ENCODE assay signal across 8 cellular contexts in the genomic region with DNA sequence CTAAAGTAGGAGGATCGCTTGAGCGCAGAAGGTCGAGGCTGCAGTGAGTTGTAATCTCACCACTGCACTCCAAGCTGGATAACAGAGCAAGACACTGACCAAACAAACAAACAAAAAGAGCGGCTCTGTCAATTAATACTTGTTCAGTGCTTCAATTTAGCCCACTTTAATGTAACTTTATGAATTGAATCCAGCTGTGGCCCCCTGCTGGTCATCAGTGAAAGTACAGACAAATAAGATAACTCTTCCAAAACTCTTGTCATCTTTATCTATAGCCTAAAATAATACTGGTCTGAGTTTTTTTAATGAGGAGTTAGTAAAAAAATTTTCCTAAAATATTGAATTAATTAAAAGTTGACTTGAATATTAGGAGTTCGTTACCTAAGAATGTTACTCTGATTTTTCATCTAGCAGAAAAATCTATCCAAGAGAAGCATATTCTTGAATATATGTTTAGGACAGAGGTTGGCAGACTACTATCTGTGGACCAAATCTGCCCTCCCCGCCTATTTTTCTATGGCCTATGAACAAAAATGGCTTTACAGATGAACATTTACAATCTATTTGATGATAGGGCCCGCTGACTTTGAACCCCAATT. TPM values are rescaled to one million over a fixed set of nuclear protein-coding genes. Genes with fewer than 3 reads are reported as not detected.
DNase-seq lines count a peak whose midpoint lies in the region; ATAC-seq, FAIRE-seq and TF ChIP-seq lines count a peak whose summit lies in the region.

No MANE protein-coding gene starts in this region.

- 75% methylated on average over 7 of the region's 7 CpGs; no CpG with 5 or more reads in 1 of the 2 experiments for WGBS in H1 (ENCODE audit: extremely low coverage in 1 of 2, insufficient coverage in 1 of 2, insufficient read length in 1 of 2, insufficient replicate concordance in 2 of 2, low coverage in 1 of 2, low lambda C conversion rate in 2 of 2, missing lambda C conversion rate in 1 of 2), 2 experiments

- H2BK15ac ChIP-seq in H1 (ENCODE audit: low read length) = no peak overlapping the region

- FAIRE-seq in H1 (lab: Jason Lieb, UNC) = peak; percentile 19

- no peaks in the 10 kb centered on the region for H3K79me1 ChIP-seq in H1 (ENCODE audit: low read depth, low read length)

- no peak overlapping the region for H3K27ac Mint-ChIP-seq in natural killer cell

- H2BK5ac ChIP-seq in H1 (ENCODE audit: low read depth, low read length) = no peak overlapping the region

- H3K4ac ChIP-seq in H1 (replicated peaks; ENCODE audit: insufficient read length, low read depth, low read length) = no peak overlapping the region

- no peak for TF ChIP-seq POLR2A in H1 (IDR thresholded peaks at IDR 0.05; ENCODE audit: control extremely low read depth in 1 of 2, low read depth in 2 of 2, low read length in 2 of 2)

- H3K9me3 ChIP-seq in H1 (ENCODE audit: insufficient read depth in 2 of 2, low read depth in 1 of 2, low read length in 1 of 2) (no peaks in the 10 kb centered on the region), thoracic aorta (no peaks in the 10 kb centered on the region)

- no peaks in the 10 kb centered on the region; the same call in 1 of the 2 replicates for H3K23me2 ChIP-seq in H1 (ENCODE audit: low read depth, low read length)

- no peaks in the 10 kb centered on the region for H3K9me3 Mint-ChIP-seq in natural killer cell

- H4K8ac ChIP-seq in H1 (ENCODE audit: extremely low read depth, insufficient read depth, low read length) = no peak overlapping the region

- no peak overlapping the region for H3K9ac ChIP-seq in H1 (replicated peaks in 1 of 4; ENCODE audit: extremely low read depth in 1 of 4, low read depth in 3 of 4, low read length in 3 of 4)

- H3K36me3 Mint-ChIP-seq in natural killer cell = no peaks in the 10 kb centered on the region

- H3K4me2 ChIP-seq in H1 (ENCODE audit: insufficient read depth in 1 of 2, low read depth in 2 of 2, low read length in 2 of 2) = no peak overlapping the region

- H3K27me3 ChIP-seq in H1 (replicated peaks in 1 of 4; ENCODE audit: control insufficient read depth in 3 of 4, extremely low read depth in 1 of 4, insufficient read depth in 3 of 4, low read length in 3 of 4) (no peaks in the 10 kb centered on the region), thoracic aorta (replicated peaks; ENCODE audit: insufficient read depth) (no peaks in the 10 kb centered on the region)

- H3K4me1 ChIP-seq in H1 (replicated peaks in 1 of 4; ENCODE audit: control insufficient read depth in 3 of 4, insufficient read depth in 4 of 4, low read length in 3 of 4) (no peaks in the 10 kb centered on the region), thoracic aorta (ENCODE audit: control insufficient read depth in 1 of 2, low read depth in 2 of 2) (no peaks in the 10 kb centered on the region)

- H3K79me2 ChIP-seq in H1 (ENCODE audit: control insufficient read depth in 1 of 2, insufficient read depth in 2 of 2, low read length in 2 of 2) = no peaks in the 10 kb centered on the region

- no peaks in the 10 kb centered on the region for H3K27me3 Mint-ChIP-seq in natural killer cell (ENCODE audit: low read depth in 2 of 2)

- no peak overlapping the region for H3K18ac ChIP-seq in H1 (ENCODE audit: extremely low read depth, low read length)

- H4K5ac ChIP-seq in H1 (ENCODE audit: insufficient read length, low read depth, low read length) = no peak overlapping the region

- H2AFZ ChIP-seq in H1 (ENCODE audit: low read length) = no peak overlapping the region

- H3K4me1 Mint-ChIP-seq in natural killer cell = no peaks in the 10 kb centered on the region

- TF ChIP-seq EP300 in H1 (IDR thresholded peaks at IDR 0.05; ENCODE audit: borderline replicate concordance in 1 of 2, low read depth in 2 of 2, low read length in 2 of 2) = no peak

- no peak overlapping the region for H2BK12ac ChIP-seq in H1 (ENCODE audit: low read depth, low read length)

- DNase-seq in AG20443 (ENCODE audit: low spot score) = peak; percentile 52
- DNase-seq in NCI-H2196 (lab: John Stamatoyannopoulos, UW; ENCODE audit: unreplicated experiment) = peak; percentile 46
- DNase-seq in activated CD4-positive, alpha-beta T cell treated with anti-CD3 and anti-CD28 coated beads, Interleukin-2, amount 50 U/mL, for 4 hours = peak; percentile 39 to 42
- no peak for DNase-seq in H1 (ENCODE audit: low read depth in 1 of 2, low spot score in 2 of 2)
- DNase-seq in natural killer cell = peak; percentile 20
- no peak for DNase-seq in thoracic aorta (ENCODE audit: low spot score)

- TF ChIP-seq RAD21 in H1 (IDR thresholded peaks at IDR 0.05 in 1 of 2, conservative IDR thresholded peaks at IDR 0.05 in 1 of 2; ENCODE audit: low read depth in 2 of 2, low read length in 2 of 2) = peak; percentile 37 to 56; a peak in 3 of 4 replicates

- H2BK120ac ChIP-seq in H1 (replicated peaks; ENCODE audit: low read depth, low read length) = no peak overlapping the region

- no peaks in the 10 kb centered on the region for H3K36me3 ChIP-seq in H1 (ENCODE audit: control insufficient read depth in 2 of 4, insufficient read depth in 4 of 4, low read length in 3 of 4)
- no peaks in the 10 kb centered on the region for H3K36me3 ChIP-seq in thoracic aorta

- H3K14ac ChIP-seq in H1 (ENCODE audit: insufficient read length) = no peak overlapping the region

- no peak overlapping the region for H3K23ac ChIP-seq in H1 (ENCODE audit: insufficient read length)

- POLR2A ChIA-PET in H1 (lab: Charles Lee; ENCODE audit: partially characterized antibody) = interaction anchor here (1.5 kb wide), 1 partner anchor 27 kb away, joined by 3 read pairs; a partner anchor contains a TSS

- ATAC-seq in GM18868 (IDR thresholded peaks at IDR 0.05; ENCODE audit: unreplicated experiment) (peak; percentile 63), natural killer cell (peak in 2 of 3 donors; percentile 60 to 61), thoracic aorta (ENCODE audit: insufficient number of reproducible peaks, low FRiP score, low read depth) (peak; percentile 36), HG03196 (IDR thresholded peaks at IDR 0.05; ENCODE audit: unreplicated experiment) (no peak)

- H3K4me3 ChIP-seq in H1 (ENCODE audit: extremely low read depth in 1 of 4, insufficient read depth in 2 of 4, low read depth in 3 of 4, low read length in 4 of 4) (no peak overlapping the region), thoracic aorta (no peak overlapping the region)

- H3K27ac ChIP-seq in H1 (ENCODE audit: low read depth, low read length) (no peak overlapping the region), thoracic aorta (no peak overlapping the region)

- no peaks in the 10 kb centered on the region for H4K20me1 ChIP-seq in H1 (replicated peaks in 1 of 2; ENCODE audit: control insufficient read depth in 1 of 2, insufficient read depth in 2 of 2, low read length in 2 of 2)

- CTCF ChIA-PET in H1 (lab: Charles Lee; ENCODE audit: partially characterized antibody) = interaction anchor here (0.6 to 2.8 kb wide), 21 partner anchors 10 to 307 kb away, joined by 3 to 29 read pairs (median 4); a partner anchor contains a TSS

- TF ChIP-seq CTCF in H1 (IDR thresholded peaks at IDR 0.05; ENCODE audit: control extremely low read depth in 1 of 3, insufficient read depth in 1 of 3, low read depth in 1 of 3, low read length in 3 of 3) = peak in 2 of 3 experiments; percentile 40 to 62; a peak in 2 of 4 replicates
- peak; percentile 96 for TF ChIP-seq CTCF in natural killer cell (IDR thresholded peaks at IDR 0.05)
- peak; percentile 88 for TF ChIP-seq CTCF in thoracic aorta (IDR thresholded peaks at IDR 0.05)

- intact Hi-C loops in natural killer cell (cut with micrococcal nuclease) = loop anchor here (1.0 kb wide), 1 partner anchor 100 kb away; no protein-coding TSS in a partner anchor

- H3K4me3 Mint-ChIP-seq in natural killer cell = no peak overlapping the region

- no peak overlapping the region for H3K56ac ChIP-seq in H1 (replicated peaks; ENCODE audit: insufficient read length, low read depth, low read length)

- H2BK20ac ChIP-seq in H1 (ENCODE audit: low read length) = no peak overlapping the region

- no peak overlapping the region for H4K91ac ChIP-seq in H1 (replicated peaks; ENCODE audit: insufficient read length, low read length)

- no peak overlapping the region for H2AK5ac ChIP-seq in H1 (ENCODE audit: low read depth, low read length)

TF ChIP-seq in H1, 55 proteins besides CTCF, POLR2A, EP300 and RAD21 (continues in another document):
- TF ChIP-seq, protein P1, sequence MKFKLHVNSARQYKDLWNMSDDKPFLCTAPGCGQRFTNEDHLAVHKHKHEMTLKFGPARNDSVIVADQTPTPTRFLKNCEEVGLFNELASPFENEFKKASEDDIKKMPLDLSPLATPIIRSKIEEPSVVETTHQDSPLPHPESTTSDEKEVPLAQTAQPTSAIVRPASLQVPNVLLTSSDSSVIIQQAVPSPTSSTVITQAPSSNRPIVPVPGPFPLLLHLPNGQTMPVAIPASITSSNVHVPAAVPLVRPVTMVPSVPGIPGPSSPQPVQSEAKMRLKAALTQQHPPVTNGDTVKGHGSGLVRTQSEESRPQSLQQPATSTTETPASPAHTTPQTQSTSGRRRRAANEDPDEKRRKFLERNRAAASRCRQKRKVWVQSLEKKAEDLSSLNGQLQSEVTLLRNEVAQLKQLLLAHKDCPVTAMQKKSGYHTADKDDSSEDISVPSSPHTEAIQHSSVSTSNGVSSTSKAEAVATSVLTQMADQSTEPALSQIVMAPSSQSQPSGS (IDR thresholded peaks at IDR 0.05; ENCODE audit: low read length) = no peak
- no peak for TF ChIP-seq JUND (IDR thresholded peaks at IDR 0.05; ENCODE audit: low read length)

RNA-seq across cellular contexts. Expression of a gene that starts 26.1 kb away (rescaled TPM):
- 131 and 135 TPM in 2 replicates for total RNA-seq in H1 (2021; fragmentation: NEBNext Ultra II Directional; extraction: Animal tissue kit (Norgen Biotek cat#: 25700))
- polyA plus RNA-seq in H1 (2011; rRNA removed) = 99.6 and 240 TPM in 2 replicates
- 183 TPM for polyA plus RNA-seq in H1 (2011; cell fraction: cytosol; rRNA removed)
- polyA plus RNA-seq in H1 (2011; cell fraction: nucleus; rRNA removed) = 21.8 TPM
- polyA plus RNA-seq in H1 (2012, experiment 1 of 2) = 151 to 192 TPM (median 180 TPM) in 4 replicates
- 210 TPM for polyA plus RNA-seq in H1 (2012, experiment 2 of 2)
- 273 TPM for polyA plus RNA-seq in H1 (2013, experiment 1 of 2)
- polyA plus RNA-seq in H1 (2013, experiment 2 of 2) = 292 TPM
- 26.7 and 28.6 TPM in 2 replicates for polyA minus RNA-seq in H1 (2011; rRNA and poly(A)+ RNA removed)
- polyA minus RNA-seq in H1 (2011; cell fraction: cytosol; rRNA and poly(A)+ RNA removed) = 23.0 TPM
- 15.4 TPM for polyA minus RNA-seq in H1 (2011; cell fraction: nucleus; rRNA and poly(A)+ RNA removed)
- 10 to 100 TPM; 36.2 to 41.6 (median 36.4) TPM for total RNA-seq in natural killer cell
- 10 to 100 TPM; 27.8 to 44.0 TPM for total RNA-seq in thoracic aorta

RNA-seq across cellular contexts. Expression of a gene that starts 26.2 kb away (rescaled TPM):
- 22.2 and 22.8 TPM in 2 replicates for total RNA-seq in H1 (2021; fragmentation: NEBNext Ultra II Directional; extraction: Animal tissue kit (Norgen Biotek cat#: 25700))
- 3.2 and 5.2 TPM in 2 replicates for polyA plus RNA-seq in H1 (2011; rRNA removed)
- 9.2 TPM for polyA plus RNA-seq in H1 (2011; cell fraction: cytosol; rRNA removed)
- polyA plus RNA-seq in H1 (2011; cell fraction: nucleus; rRNA removed) = 4.4 TPM
- 5.0 to 13.1 TPM (median 7.4 TPM) in 4 replicates for polyA plus RNA-seq in H1 (2012, experiment 1 of 2)
- polyA plus RNA-seq in H1 (2012, experiment 2 of 2) = 0.70 TPM
- polyA plus RNA-seq in H1 (2013, experiment 1 of 2) = 11.1 TPM
- polyA plus RNA-seq in H1 (2013, experiment 2 of 2) = 10.5 TPM
- 15.9 and 35.0 TPM in 2 replicates for polyA minus RNA-seq in H1 (2011; rRNA and poly(A)+ RNA removed)
- polyA minus RNA-seq in H1 (2011; cell fraction: cytosol; rRNA and poly(A)+ RNA removed) = 18.6 TPM
- 15.4 TPM for polyA minus RNA-seq in H1 (2011; cell fraction: nucleus; rRNA and poly(A)+ RNA removed)
- total RNA-seq in natural killer cell (10 to 100 TPM; 25.2 to 29.3 (median 27.7) TPM), thoracic aorta (10 to 100 TPM; 14.9 to 35.9 TPM)

Comparison
In these comparisons a context has a peak if more than half of its experiments do, and no peak if none do; other contexts are left out.
1. DNase-seq: peak in AG20443 (single experiment), NCI-H2196 (single experiment), activated CD4-positive, alpha-beta T cell treated with anti-CD3 and anti-CD28 coated beads, Interleukin-2, amount 50 U/mL, for 4 hours (2 of 2) and natural killer cell (single experiment); none in H1 (0 of 2) and thoracic aorta (single experiment).
2. Peak in every context shown above with its lines, with median percentiles within 50 percentile points of each other: CTCF ChIP-seq.